Comparison of ENCODE assay signal across 20 cellular contexts in the genomic region with DNA sequence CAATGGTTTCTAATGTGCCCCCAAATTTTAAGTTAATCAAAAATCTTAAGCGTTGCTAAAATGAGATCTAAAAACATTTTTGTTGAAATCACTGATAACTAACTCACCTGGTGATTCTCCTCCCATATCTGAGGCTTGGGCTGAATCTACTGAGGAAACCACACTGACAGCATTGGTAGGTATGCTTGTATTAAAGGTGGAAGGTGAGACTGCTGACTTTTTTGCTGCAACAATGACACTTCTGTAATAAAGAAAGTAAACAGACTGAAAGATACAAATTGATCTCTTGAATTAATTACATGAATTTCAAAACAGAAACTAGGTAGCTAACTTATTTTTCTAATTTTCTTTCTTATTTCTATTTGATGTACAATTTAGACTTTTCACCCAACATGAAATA.
A peak's percentile ranks its signal among the peaks of the same experiment; 100 is the strongest.
DNase-seq lines count a peak whose midpoint lies in the region; ATAC-seq, FAIRE-seq and TF ChIP-seq lines count a peak whose summit lies in the region.
"Had no signal": no experiment of that assay in that cellular context is flagged by ENCODE, and none has a peak within 500 bp of the region (broad histone marks: within the 10 kb centered on the region; RNA-seq: fewer than 3 reads in every experiment).

No MANE protein-coding gene starts in this region.

- no peak overlapping the region for H3K4me2 ChIP-seq in astrocyte (ENCODE audit: low read length)

- DNase-seq in OCI-M1 (lab: John Stamatoyannopoulos, UW) = peak; percentile 24
- DNase-seq in astrocyte (ENCODE audit: low read depth) = peak; percentile 1
- no peak for DNase-seq in activated CD4-positive, alpha-beta T cell treated with anti-CD3 and anti-CD28 coated beads for 48 hours
- DNase-seq: ACHN; BE2C; C1 segment of cervical spinal cord; Caco-2; CD4-positive, CD25-positive, alpha-beta regulatory T cell; CD8-positive, alpha-beta memory T cell; DMS79 treated with DMSO at 0.1 percent for 48 hours; GF-D8; GM23248; KG1 had no signal

- no peak overlapping the region for H3K27ac Mint-ChIP-seq in astrocyte (ENCODE audit: unreplicated experiment)
- H3K27ac Mint-ChIP-seq: CD4-positive, CD25-positive, alpha-beta regulatory T cell; IgD-negative memory B cell had no signal

- no peaks in the 10 kb centered on the region for H3K27me3 ChIP-seq in astrocyte (ENCODE audit: insufficient read depth, low read length)
- H3K27me3 ChIP-seq: BE2C had no signal

- H3K9me3 ChIP-seq in astrocyte (ENCODE audit: insufficient read depth, low read depth, low read length) = no peaks in the 10 kb centered on the region
- H3K9me3 ChIP-seq: BE2C, HAP-1 had no signal

- H3K4me3 Mint-ChIP-seq in astrocyte (ENCODE audit: unreplicated experiment) = no peak overlapping the region
- H3K4me3 Mint-ChIP-seq: CD4-positive, CD25-positive, alpha-beta regulatory T cell; CD8-positive, alpha-beta memory T cell; IgD-negative memory B cell had no signal

- ATAC-seq in HG03139 (IDR thresholded peaks at IDR 0.05; ENCODE audit: unreplicated experiment) = no peak
- ATAC-seq in GM21381 (IDR thresholded peaks at IDR 0.05; ENCODE audit: unreplicated experiment) = no peak

- no peaks in the 10 kb centered on the region for H3K27me3 Mint-ChIP-seq in astrocyte (ENCODE audit: low read depth, unreplicated experiment)
- H3K27me3 Mint-ChIP-seq: CD4-positive, CD25-positive, alpha-beta regulatory T cell; CD8-positive, alpha-beta memory T cell; IgD-negative memory B cell had no signal

- no peaks in the 10 kb centered on the region for H3K36me3 Mint-ChIP-seq in astrocyte (ENCODE audit: low read depth, unreplicated experiment)

- peaks cover 5% of the 10 kb centered on the region for H3K4me1 ChIP-seq in astrocyte (ENCODE audit: insufficient read depth, low read length)
- H3K4me1 ChIP-seq: BE2C had no signal

- no peak overlapping the region for H3K4me3 ChIP-seq in astrocyte (ENCODE audit: insufficient read depth, low read depth, low read length)
- H3K4me3 ChIP-seq: GM23248, HAP-1 had no signal

- H3K9ac ChIP-seq in astrocyte (ENCODE audit: low read length) = no peak overlapping the region
- H3K9ac ChIP-seq: GM23248 had no signal

- no peaks in the 10 kb centered on the region for H3K79me2 ChIP-seq in astrocyte (ENCODE audit: insufficient read depth, low read length)

- no peak overlapping the region for H3K27ac ChIP-seq in astrocyte (ENCODE audit: low read depth, low read length)
- H3K27ac ChIP-seq: GM23248 had no signal

- no peak overlapping the region for H2AFZ ChIP-seq in astrocyte (ENCODE audit: low read depth, low read length)
- H2AFZ ChIP-seq: GM23248 had no signal

- H3K9me3 Mint-ChIP-seq in astrocyte (ENCODE audit: unreplicated experiment) = no peaks in the 10 kb centered on the region
- H3K9me3 Mint-ChIP-seq: CD8-positive, alpha-beta memory T cell had no signal

- peaks cover 3% of the 10 kb centered on the region for H3K4me1 Mint-ChIP-seq in astrocyte (ENCODE audit: low read depth, unreplicated experiment)

- no peak for FAIRE-seq in astrocyte (lab: Jason Lieb, UNC)
- FAIRE-seq in endometrium (lab: Jason Lieb, UNC) = peak; percentile 41
- FAIRE-seq: D721Med, HTR-8/SVneo had no signal

- TF ChIP-seq CTCF in astrocyte (IDR thresholded peaks at IDR 0.05; ENCODE audit: insufficient read depth, low read depth, low read length) = no peak

- no peaks in the 10 kb centered on the region for H4K20me1 ChIP-seq in astrocyte (ENCODE audit: insufficient read depth, low read length)

- H3K36me3 ChIP-seq in astrocyte (ENCODE audit: insufficient read depth, low read length) = no peaks in the 10 kb centered on the region
- H3K36me3 ChIP-seq: BE2C, HAP-1 had no signal
